In genomic region chr3:124731760-124732159, GRCh38 we compare ENCODE assay signal across 13 cellular contexts. TPM values are rescaled to one million over a fixed set of nuclear protein-coding genes. Genes with fewer than 3 reads are reported as not detected.
A peak's percentile ranks its signal among the peaks of the same experiment; 100 is the strongest.
DNase-seq lines count a peak whose midpoint lies in the region; ATAC-seq and TF ChIP-seq lines count a peak whose summit lies in the region.
"Had no signal": no experiment of that assay in that cellular context is flagged by ENCODE, and none has a peak within 500 bp of the region (broad histone marks: within the 10 kb centered on the region; RNA-seq: fewer than 3 reads in every experiment).

No MANE protein-coding gene starts in this region.

- TF ChIP-seq CTCF in PC-3 (conservative IDR thresholded peaks at IDR 0.05; ENCODE audit: low read depth, low read length) = no peak
- TF ChIP-seq CTCF in esophagus squamous epithelium (IDR thresholded peaks at IDR 0.05) = no peak

- H3K4me3 Mint-ChIP-seq in stimulated activated naive CD8-positive, alpha-beta T cell treated with anti-CD3 and anti-CD28 coated beads, Interleukin-15, Interleukin-2, amounts not matched to agents 100 ng/mL and 50 ng/mL, for 24 hours = peak overlapping the region; percentile 100

- H2AFZ ChIP-seq in PC-3 (ENCODE audit: low read length) = no peak overlapping the region

- H4K20me1 ChIP-seq in PC-3 (ENCODE audit: low read length) = peaks cover 15% of the 10 kb centered on the region; the same call in 1 of the 2 replicates

- POLR2A ChIA-PET in PC-3 (lab: Charles Lee; ENCODE audit: unreplicated experiment) = interaction anchor here (0.7 kb wide), 1 partner anchor 1938 kb away, joined by 4 read pairs; the partner anchor contains the start of gene HSPBAP1

- no peak for ATAC-seq in stimulated activated naive CD8-positive, alpha-beta T cell treated with anti-CD3 and anti-CD28 coated beads, Interleukin-15, Interleukin-2, amounts not matched to agents 100 U/mL and 50 U/mL, for 24 hours
- ATAC-seq in PC-3 (no peak), GM18505 (IDR thresholded peaks at IDR 0.05; ENCODE audit: unreplicated experiment) (no peak)
- ATAC-seq: Panc1 had no signal

- peaks cover 9% of the 10 kb centered on the region for H3K27me3 Mint-ChIP-seq in stimulated activated naive CD8-positive, alpha-beta T cell treated with anti-CD3 and anti-CD28 coated beads, Interleukin-15, Interleukin-2, amounts not matched to agents 100 ng/mL and 50 ng/mL, for 24 hours

- intact Hi-C loops in PC-3 (cut with micrococcal nuclease) = no loop called here
- intact Hi-C loops in esophagus squamous epithelium (cut with DNase I) = no loop called here

- 56 to 58% methylated on average over 3 to 4 of the region's 4 CpGs for WGBS in esophagus squamous epithelium, 2 donors

- no peaks in the 10 kb centered on the region for H3F3A ChIP-seq in PC-3 (ENCODE audit: low read length, unreplicated experiment)

- no peaks in the 10 kb centered on the region for H3K9me2 ChIP-seq in PC-3 (replicated peaks; ENCODE audit: low read length)

- H3K27me3 ChIP-seq in PC-3 (ENCODE audit: low read length) = no peaks in the 10 kb centered on the region
- H3K27me3 ChIP-seq in esophagus squamous epithelium = peaks cover 0 to 27% (median 0%) of the 10 kb centered on the region in 4 donors
- H3K27me3 ChIP-seq: right atrium auricular region had no signal

- H3K4me1 Mint-ChIP-seq in stimulated activated naive CD8-positive, alpha-beta T cell treated with anti-CD3 and anti-CD28 coated beads, Interleukin-15, Interleukin-2, amounts not matched to agents 100 ng/mL and 50 ng/mL, for 24 hours (ENCODE audit: low read depth) = peaks cover 43% of the 10 kb centered on the region

- H3K4me3 ChIP-seq in PC-3 (ENCODE audit: low read length) (peak overlapping the region; percentile 78), esophagus squamous epithelium (peak overlapping the region in 3 of 4 donors; percentile 65 to 83 (median 80))

- CTCF ChIA-PET in PC-3 (lab: Charles Lee) = no interaction called here

- H3K9me3 Mint-ChIP-seq in stimulated activated naive CD8-positive, alpha-beta T cell treated with anti-CD3 and anti-CD28 coated beads, Interleukin-15, Interleukin-2, amounts not matched to agents 100 ng/mL and 50 ng/mL, for 24 hours = no peaks in the 10 kb centered on the region

- TF ChIP-seq POLR2A in esophagus squamous epithelium (IDR thresholded peaks at IDR 0.05) (no peak), GM18505 (IDR thresholded peaks at IDR 0.05; ENCODE audit: borderline replicate concordance, extremely low read depth, insufficient read depth, insufficient read length) (no peak)

- peaks cover 5% of the 10 kb centered on the region; the same call in 1 of the 2 replicates for H3K36me3 ChIP-seq in PC-3 (ENCODE audit: low read depth, low read length)
- peaks cover 0 to 22% (median 0%) of the 10 kb centered on the region in 3 donors for H3K36me3 ChIP-seq in esophagus squamous epithelium

- H3K4me1 ChIP-seq in PC-3 (ENCODE audit: insufficient read depth, low read length) (peaks cover 15% of the 10 kb centered on the region), esophagus squamous epithelium (peaks cover 10 to 37% (median 20%) of the 10 kb centered on the region in 3 donors)

- peak overlapping the region; percentile 77 for H3K4me2 ChIP-seq in PC-3 (ENCODE audit: low read length)

- no peak overlapping the region for H3K27ac Mint-ChIP-seq in stimulated activated naive CD8-positive, alpha-beta T cell treated with anti-CD3 and anti-CD28 coated beads, Interleukin-15, Interleukin-2, amounts not matched to agents 100 ng/mL and 50 ng/mL, for 24 hours

- no peak overlapping the region; the same call in 1 of the 2 replicates for H3K9ac ChIP-seq in PC-3 (ENCODE audit: low read length)

- no peak for DNase-seq in stimulated activated naive CD8-positive, alpha-beta T cell treated with anti-CD3 and anti-CD28 coated beads, Interleukin-15, Interleukin-2, amounts not matched to agents 100 U/mL and 50 U/mL, for 24 hours
- DNase-seq in PC-3 = no peak
- DNase-seq in esophagus squamous epithelium (lab: John Stamatoyannopoulos, UW) = no peak
- no peak for DNase-seq in NCI-H2227 (lab: John Stamatoyannopoulos, UW; ENCODE audit: unreplicated experiment)
- no peak for DNase-seq in activated CD8-positive, alpha-beta memory T cell treated with anti-CD3 and anti-CD28 coated beads, Interleukin-2, amount 50 U/mL, for 48 hours
- DNase-seq in stimulated activated CD4-positive, alpha-beta T cell treated with anti-CD3 and anti-CD28 coated beads, Interleukin-4, amount 100 ng/mL, for 4 hours = no peak
- DNase-seq: activated CD4-positive, alpha-beta T cell treated with anti-CD3 and anti-CD28 coated beads for 48 hours; caudate nucleus; NCI-H1092 had no signal

- no TSS peak for BruUV-seq in PC-3 (replicated peaks; lab: Mats Ljungman, UMichigan)

- peaks cover 47% of the 10 kb centered on the region for H3K36me3 Mint-ChIP-seq in stimulated activated naive CD8-positive, alpha-beta T cell treated with anti-CD3 and anti-CD28 coated beads, Interleukin-15, Interleukin-2, amounts not matched to agents 100 ng/mL and 50 ng/mL, for 24 hours (ENCODE audit: low read depth)

- no peak overlapping the region for H3K27ac ChIP-seq in PC-3 (ENCODE audit: low read length)
- H3K27ac ChIP-seq in esophagus squamous epithelium = no peak overlapping the region
- H3K27ac ChIP-seq: right atrium auricular region had no signal

- peaks cover 48% of the 10 kb centered on the region for H3K79me2 ChIP-seq in PC-3 (ENCODE audit: low read length)

- H3K9me3 ChIP-seq in PC-3 (ENCODE audit: low read length) (no peaks in the 10 kb centered on the region), esophagus squamous epithelium (no peaks in the 10 kb centered on the region)
- H3K9me3 ChIP-seq: right atrium auricular region had no signal

RNA-seq across cellular contexts. Expression of gene UMPS, which starts 1.5 kb away (rescaled TPM):
- total RNA-seq in PC-3 (2014; rRNA removed) = 38.4 and 63.5 TPM in 2 replicates
- total RNA-seq in esophagus squamous epithelium = 10 to 100 TPM; 11.6 to 33.5 (median 29.2) TPM
